ENCODE assay signal across 1 cellular context in the genomic region with DNA sequence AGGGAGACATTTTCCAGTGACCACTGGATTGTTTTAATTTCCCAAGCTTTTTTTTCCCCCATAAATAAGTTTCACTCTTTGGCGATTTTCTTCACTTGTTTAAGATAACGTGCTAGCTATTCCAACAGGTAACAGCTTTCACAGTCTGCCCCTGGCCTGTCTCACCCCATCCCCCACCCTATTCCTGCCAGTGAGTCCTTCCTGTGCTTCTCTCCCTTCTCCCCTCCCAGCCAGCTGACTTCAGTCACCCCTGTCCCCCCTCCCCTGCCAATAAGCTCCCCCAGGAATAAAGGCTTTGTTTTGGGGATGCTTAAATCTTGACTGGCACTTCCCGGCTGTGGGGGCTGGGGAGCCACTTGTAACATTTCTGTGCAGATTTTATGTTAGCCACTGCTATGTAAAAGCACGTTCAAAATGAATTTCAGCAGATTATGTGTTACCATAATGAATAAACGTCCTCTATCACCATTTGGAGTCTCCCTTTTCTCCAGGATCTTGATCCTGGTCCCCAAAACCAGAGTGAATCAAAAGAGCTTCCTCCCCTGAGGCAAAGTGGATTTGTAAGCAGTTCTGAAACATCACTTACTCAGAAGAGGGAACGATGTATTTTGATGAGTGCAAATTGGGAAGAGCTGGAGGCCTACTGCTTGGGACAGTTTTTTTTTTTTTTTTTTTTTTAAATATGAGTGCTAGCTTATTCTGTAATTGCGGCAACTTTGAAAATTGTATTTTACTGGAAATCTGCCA.
TF ChIP-seq lines count a peak whose summit lies in the region.

No MANE protein-coding gene starts in this region.

TF ChIP-seq in GM23338, 12 proteins besides CTCF, POLR2A, EP300 and RAD21 (continued from another document):
- TF ChIP-seq, protein P1, sequence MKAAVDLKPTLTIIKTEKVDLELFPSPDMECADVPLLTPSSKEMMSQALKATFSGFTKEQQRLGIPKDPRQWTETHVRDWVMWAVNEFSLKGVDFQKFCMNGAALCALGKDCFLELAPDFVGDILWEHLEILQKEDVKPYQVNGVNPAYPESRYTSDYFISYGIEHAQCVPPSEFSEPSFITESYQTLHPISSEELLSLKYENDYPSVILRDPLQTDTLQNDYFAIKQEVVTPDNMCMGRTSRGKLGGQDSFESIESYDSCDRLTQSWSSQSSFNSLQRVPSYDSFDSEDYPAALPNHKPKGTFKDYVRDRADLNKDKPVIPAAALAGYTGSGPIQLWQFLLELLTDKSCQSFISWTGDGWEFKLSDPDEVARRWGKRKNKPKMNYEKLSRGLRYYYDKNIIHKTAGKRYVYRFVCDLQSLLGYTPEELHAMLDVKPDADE (IDR thresholded peaks at IDR 0.05) = no peak
- no peak for TF ChIP-seq STAT1 (IDR thresholded peaks at IDR 0.05; ENCODE audit: unreplicated experiment)
